ENCODE assay signal across 24 cellular contexts in genomic region chr1:81949421-81949820, GRCh38.
DNase-seq lines count a peak whose midpoint lies in the region; ATAC-seq and TF ChIP-seq lines count a peak whose summit lies in the region.
"Had no signal": no experiment of that assay in that cellular context is flagged by ENCODE, and none has a peak within 500 bp of the region (broad histone marks: within the 10 kb centered on the region; RNA-seq: fewer than 3 reads in every experiment).

No MANE protein-coding gene starts in this region.

- DNase-seq in G401 (ENCODE audit: low spot score): peak; percentile 12
- DNase-seq in mesendoderm: peak; percentile 65
- no peak for DNase-seq in activated CD8-positive, alpha-beta T cell treated with anti-CD3 and anti-CD28 coated beads for 36 hours
- DNase-seq in activated T-helper 1 cell treated with anti-CD3 and anti-CD28 coated beads, Interleukin-12 subunit alpha, Interleukin-12 subunit beta, Interleukin-2, Interleukin-4 antibody, amounts not matched to agents 30 ng/mL and 10 ng/mL and 1 ng/mL, durations not matched to agents 14 hours and 24 hours and 36 hours (ENCODE audit: low spot score): no peak
- DNase-seq in NCI-H524 treated with DMSO at 0.1 percent for 48 hours (lab: John Stamatoyannopoulos, UW): no peak
- no peak for DNase-seq in upper lobe of right lung
- DNase-seq: activated naive CD4-positive, alpha-beta T cell treated with anti-CD3 and anti-CD28 coated beads, Interleukin-2, amount 50 U/mL, for 16 hours; brain microvascular endothelial cell; C1 segment of cervical spinal cord; COR-L47; left colon; NCI-H1092 treated with DMSO at 0.1 percent for 48 hours; NCI-H524; NK-92 treated with Interleukin-12 subunit alpha and Interleukin-12 subunit beta, amount 100 ng/mL, for 24 hours; stimulated activated naive CD4-positive, alpha-beta T cell had no signal

- H3K23ac ChIP-seq in mesendoderm (ENCODE audit: low read length): no peak overlapping the region

- H3K4ac ChIP-seq in mesendoderm (ENCODE audit: low read depth, low read length): no peak overlapping the region

- peaks cover 8% of the 10 kb centered on the region for H3K79me2 ChIP-seq in mesendoderm (ENCODE audit: control insufficient read depth, insufficient read depth, low read length)

- H3K9me3 ChIP-seq in HUES64 (ENCODE audit: insufficient read depth, low read depth, low read length): no peaks in the 10 kb centered on the region
- H3K9me3 ChIP-seq in upper lobe of right lung: no peaks in the 10 kb centered on the region
- H3K9me3 ChIP-seq: gastroesophageal sphincter, right atrium auricular region had no signal

- TF ChIP-seq CTCF in VCaP (conservative IDR thresholded peaks at IDR 0.05) (no peak), upper lobe of right lung (IDR thresholded peaks at IDR 0.05) (no peak)
- no peak for TF ChIP-seq CTCF in activated CD8-positive, alpha-beta T cell treated with anti-CD3 and anti-CD28 coated beads for 36 hours (IDR thresholded peaks at IDR 0.05)

- H4K8ac ChIP-seq in mesendoderm (ENCODE audit: low read depth, low read length): no peak overlapping the region

- H3K27me3 Mint-ChIP-seq in activated CD8-positive, alpha-beta T cell treated with anti-CD3 and anti-CD28 coated beads for 36 hours: no peaks in the 10 kb centered on the region
- no peaks in the 10 kb centered on the region for H3K27me3 Mint-ChIP-seq in activated T-helper 1 cell treated with anti-CD3 and anti-CD28 coated beads, Interleukin-12 subunit alpha, Interleukin-12 subunit beta, Interleukin-2, Interleukin-4 antibody, amounts not matched to agents 30 ng/mL and 10 ng/mL and 1 ng/mL, durations not matched to agents 14 hours and 24 hours and 36 hours (ENCODE audit: insufficient read depth)

- H3K27ac ChIP-seq in HUES64 (ENCODE audit: low read depth, low read length) (peak overlapping the region; percentile 10; the same call in 1 of the 2 replicates), VCaP (peak overlapping the region; percentile 62), mesendoderm (ENCODE audit: low read depth, low read length) (no peak overlapping the region), upper lobe of right lung (no peak overlapping the region)
- H3K27ac ChIP-seq: brain microvascular endothelial cell, gastroesophageal sphincter, right atrium auricular region had no signal

- H2BK5ac ChIP-seq in mesendoderm (ENCODE audit: low read length): no peak overlapping the region

- H3K36me3 ChIP-seq in HUES64 (ENCODE audit: insufficient read depth, low read length) (peaks cover 75% of the 10 kb centered on the region), mesendoderm (ENCODE audit: control insufficient read depth, insufficient read depth, low read length) (no peaks in the 10 kb centered on the region), upper lobe of right lung (no peaks in the 10 kb centered on the region)
- H3K36me3 ChIP-seq: brain microvascular endothelial cell, right atrium auricular region had no signal

- no peak overlapping the region for H3K9ac ChIP-seq in HUES64 (ENCODE audit: low read depth, low read length)
- H3K9ac ChIP-seq in mesendoderm (ENCODE audit: low read length): no peak overlapping the region

- no peak overlapping the region for H3K56ac ChIP-seq in mesendoderm (ENCODE audit: low read length)

- H3K27ac Mint-ChIP-seq in activated CD8-positive, alpha-beta T cell treated with anti-CD3 and anti-CD28 coated beads for 36 hours: no peak overlapping the region
- no peak overlapping the region for H3K27ac Mint-ChIP-seq in activated T-helper 1 cell treated with anti-CD3 and anti-CD28 coated beads, Interleukin-12 subunit alpha, Interleukin-12 subunit beta, Interleukin-2, Interleukin-4 antibody, amounts not matched to agents 30 ng/mL and 10 ng/mL and 1 ng/mL, durations not matched to agents 14 hours and 24 hours and 36 hours
- H3K27ac Mint-ChIP-seq: activated CD8-positive, alpha-beta T cell treated with anti-CD3 and anti-CD28 coated beads, Interleukin-2, amount 10 ng/mL, durations not matched to agents 7 days and 5 days; activated T-helper 2 cell treated with anti-CD3 and anti-CD28 coated beads, Interferon-gamma antibody, Interleukin-2, Interleukin-4, amounts not matched to agents 10 μg/mL and 5 μg/mL and 100 μg/mL, durations not matched to agents 14 hours and 24 hours and 36 hours had no signal

- no peak overlapping the region for H3K18ac ChIP-seq in mesendoderm (ENCODE audit: low read length)

- in situ Hi-C loops in G401 (cut with HindIII; ENCODE audit: low sequenced_read_pairs): no loop called here

- H2BK15ac ChIP-seq in mesendoderm (replicated peaks; ENCODE audit: low read depth): no peak overlapping the region

- peaks cover 7% of the 10 kb centered on the region for H3K4me1 ChIP-seq in HUES64 (ENCODE audit: insufficient read depth, low read length)
- H3K4me1 ChIP-seq in mesendoderm (ENCODE audit: control insufficient read depth, low read depth, low read length): peaks cover 4% of the 10 kb centered on the region
- H3K4me1 ChIP-seq in upper lobe of right lung: no peaks in the 10 kb centered on the region

- H2AK5ac ChIP-seq in mesendoderm (ENCODE audit: low read length): no peak overlapping the region

- H3K9me3 Mint-ChIP-seq in activated CD8-positive, alpha-beta T cell treated with anti-CD3 and anti-CD28 coated beads for 36 hours: no peaks in the 10 kb centered on the region
- H3K9me3 Mint-ChIP-seq in activated T-helper 1 cell treated with anti-CD3 and anti-CD28 coated beads, Interleukin-12 subunit alpha, Interleukin-12 subunit beta, Interleukin-2, Interleukin-4 antibody, amounts not matched to agents 30 ng/mL and 10 ng/mL and 1 ng/mL, durations not matched to agents 14 hours and 24 hours and 36 hours: no peaks in the 10 kb centered on the region
- H3K9me3 Mint-ChIP-seq: activated T-helper 2 cell treated with anti-CD3 and anti-CD28 coated beads, Interferon-gamma antibody, Interleukin-2, Interleukin-4, amounts not matched to agents 10 μg/mL and 5 μg/mL and 100 μg/mL, durations not matched to agents 14 hours and 24 hours and 36 hours; neural crest cell had no signal

- H3K27me3 ChIP-seq in HUES64 (ENCODE audit: insufficient read depth, low read length): no peaks in the 10 kb centered on the region
- no peaks in the 10 kb centered on the region for H3K27me3 ChIP-seq in mesendoderm (ENCODE audit: insufficient read depth, low read length, poor library complexity)
- no peaks in the 10 kb centered on the region for H3K27me3 ChIP-seq in upper lobe of right lung
- H3K27me3 ChIP-seq: brain microvascular endothelial cell, gastroesophageal sphincter, right atrium auricular region had no signal

- H3K36me3 Mint-ChIP-seq in activated CD8-positive, alpha-beta T cell treated with anti-CD3 and anti-CD28 coated beads for 36 hours (ENCODE audit: low read depth): no peaks in the 10 kb centered on the region
- H3K36me3 Mint-ChIP-seq in activated T-helper 1 cell treated with anti-CD3 and anti-CD28 coated beads, Interleukin-12 subunit alpha, Interleukin-12 subunit beta, Interleukin-2, Interleukin-4 antibody, amounts not matched to agents 30 ng/mL and 10 ng/mL and 1 ng/mL, durations not matched to agents 14 hours and 24 hours and 36 hours (ENCODE audit: low read depth): no peaks in the 10 kb centered on the region

- no peak overlapping the region for H3K4me2 ChIP-seq in mesendoderm (ENCODE audit: low read length)
- H3K4me2 ChIP-seq: smooth muscle cell had no signal

- H3K79me1 ChIP-seq in mesendoderm (ENCODE audit: low read length): no peaks in the 10 kb centered on the region

- intact Hi-C loops in activated CD8-positive, alpha-beta T cell treated with anti-CD3 and anti-CD28 coated beads for 36 hours (cut with micrococcal nuclease): no loop called here
- intact Hi-C loops in activated T-helper 1 cell treated with anti-CD3 and anti-CD28 coated beads, Interleukin-12 subunit alpha, Interleukin-12 subunit beta, Interleukin-2, Interleukin-4 antibody, amounts not matched to agents 30 ng/mL and 10 ng/mL and 1 ng/mL, durations not matched to agents 14 hours and 24 hours and 36 hours (cut with micrococcal nuclease): no loop called here
- intact Hi-C loops in upper lobe of right lung (cut with DNase I): no loop called here

- CTCF ChIA-PET in activated CD8-positive, alpha-beta T cell treated with anti-CD3 and anti-CD28 coated beads for 36 hours (lab: Charles Lee): no interaction called here

- no peak overlapping the region for H3K4me3 Mint-ChIP-seq in activated CD8-positive, alpha-beta T cell treated with anti-CD3 and anti-CD28 coated beads for 36 hours
- H3K4me3 Mint-ChIP-seq in activated T-helper 1 cell treated with anti-CD3 and anti-CD28 coated beads, Interleukin-12 subunit alpha, Interleukin-12 subunit beta, Interleukin-2, Interleukin-4 antibody, amounts not matched to agents 30 ng/mL and 10 ng/mL and 1 ng/mL, durations not matched to agents 14 hours and 24 hours and 36 hours: no peak overlapping the region
- H3K4me3 Mint-ChIP-seq: activated CD8-positive, alpha-beta T cell treated with anti-CD3 and anti-CD28 coated beads, Interleukin-2, amount 10 ng/mL, durations not matched to agents 7 days and 5 days had no signal

- no peak overlapping the region for H2BK120ac ChIP-seq in mesendoderm (ENCODE audit: low read depth, low read length)

- H3K4me3 ChIP-seq in HUES64 (ENCODE audit: low read length) (no peak overlapping the region), mesendoderm (ENCODE audit: low read length) (no peak overlapping the region), upper lobe of right lung (no peak overlapping the region)
- H3K4me3 ChIP-seq: gastroesophageal sphincter, right atrium auricular region, smooth muscle cell had no signal

- POLR2A ChIA-PET in activated CD8-positive, alpha-beta T cell treated with anti-CD3 and anti-CD28 coated beads for 36 hours (lab: Charles Lee): no interaction called here

- ATAC-seq in activated CD8-positive, alpha-beta T cell treated with anti-CD3 and anti-CD28 coated beads for 36 hours: no peak
- ATAC-seq in upper lobe of right lung: no peak
- ATAC-seq: gastroesophageal sphincter, left colon, Right ventricle myocardium inferior had no signal

- no peaks in the 10 kb centered on the region for H3K4me1 Mint-ChIP-seq in activated CD8-positive, alpha-beta T cell treated with anti-CD3 and anti-CD28 coated beads for 36 hours (ENCODE audit: low read depth)
- H3K4me1 Mint-ChIP-seq in activated T-helper 1 cell treated with anti-CD3 and anti-CD28 coated beads, Interleukin-12 subunit alpha, Interleukin-12 subunit beta, Interleukin-2, Interleukin-4 antibody, amounts not matched to agents 30 ng/mL and 10 ng/mL and 1 ng/mL, durations not matched to agents 14 hours and 24 hours and 36 hours (ENCODE audit: low read depth): no peaks in the 10 kb centered on the region

- no peak overlapping the region for H4K5ac ChIP-seq in mesendoderm (ENCODE audit: low read length)

- WGBS in HUES64: 91% methylated on average over 4 of the region's 4 CpGs
- no CpG with 5 or more reads among the region's 4 CpGs for WGBS in mesendoderm (ENCODE audit: extremely low coverage, insufficient coverage, low lambda C conversion rate)

Comparison
In these comparisons a context has a peak if more than half of its experiments do, and no peak if none do; other contexts are left out.
1. DNase-seq: peak in G401 (single experiment) and mesendoderm (single experiment); none in activated CD8-positive, alpha-beta T cell treated with anti-CD3 and anti-CD28 coated beads for 36 hours (single experiment), activated T-helper 1 cell treated with anti-CD3 and anti-CD28 coated beads, Interleukin-12 subunit alpha, Interleukin-12 subunit beta, Interleukin-2, Interleukin-4 antibody, amounts not matched to agents 30 ng/mL and 10 ng/mL and 1 ng/mL, durations not matched to agents 14 hours and 24 hours and 36 hours (single experiment), NCI-H524 treated with DMSO at 0.1 percent for 48 hours (single experiment) and upper lobe of right lung (single experiment).
2. H3K27ac ChIP-seq: peak in HUES64 (single experiment) and VCaP (single experiment); none in mesendoderm (single experiment) and upper lobe of right lung (single experiment).